In the genomic region with DNA sequence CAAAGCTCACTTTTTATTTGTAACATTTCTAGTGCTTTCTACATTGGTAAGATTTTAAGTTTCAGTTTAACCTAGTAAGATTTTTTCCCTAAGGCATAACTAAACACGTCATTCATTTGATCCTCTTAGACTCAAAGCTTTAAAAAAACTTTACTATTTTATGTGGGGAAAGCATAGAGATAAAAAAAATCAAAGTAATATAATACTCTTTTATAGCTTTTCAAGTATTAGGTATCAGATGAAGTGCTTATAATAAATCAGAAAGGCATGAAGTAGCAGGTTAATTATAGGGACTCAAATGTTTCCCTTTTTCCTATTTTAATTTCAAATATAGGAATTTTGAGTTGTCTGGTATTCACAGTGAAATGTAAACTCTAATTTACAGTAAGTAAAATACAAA, we compare ENCODE assay signal across 19 cellular contexts.
DNase-seq lines count a peak whose midpoint lies in the region; ATAC-seq and FAIRE-seq lines count a peak whose summit lies in the region.
"Had no signal": no experiment of that assay in that cellular context is flagged by ENCODE, and none has a peak within 500 bp of the region (broad histone marks: within the 10 kb centered on the region; RNA-seq: fewer than 3 reads in every experiment).

No MANE protein-coding gene starts in this region.

- peak; percentile 41 for DNase-seq in NCI-H2171 treated with DMSO at 0.1 percent for 48 hours (lab: John Stamatoyannopoulos, UW)
- DNase-seq in NCI-H2171 (lab: John Stamatoyannopoulos, UW) = no peak
- peak; percentile 51 for DNase-seq in NCI-H69 (lab: John Stamatoyannopoulos, UW)
- DNase-seq in small intestine = no peak
- no peak for DNase-seq in GM19238 (ENCODE audit: insufficient read length, low spot score)
- DNase-seq: 8988T; C1 segment of cervical spinal cord; Calu3; CD4-positive, alpha-beta memory T cell; COR-L47; DMS153; DND-41; GDM1; H9 had no signal

- no peak overlapping the region for H3K27ac ChIP-seq in small intestine (ENCODE audit: low read depth in 1 of 2, low read length in 1 of 2)

- no peak for ATAC-seq in HG03354 (IDR thresholded peaks at IDR 0.05; ENCODE audit: poor library complexity, severe bottlenecking, unreplicated experiment)
- ATAC-seq: GM12878, GM23338, HCT116 had no signal

- no peak overlapping the region for H3K4me3 ChIP-seq in small intestine (ENCODE audit: low read depth in 1 of 2, low read length in 2 of 2)
- H3K4me3 ChIP-seq: GM12878, GM23338 had no signal

- H3K36me3 ChIP-seq in small intestine (ENCODE audit: control insufficient read depth in 2 of 2, insufficient read depth in 2 of 2, low read length in 2 of 2) = no peaks in the 10 kb centered on the region

- 79 to 96% (median 80%) methylated on average over 1 of the region's 1 CpG for WGBS in small intestine, 3 donors

- no peaks in the 10 kb centered on the region for H3K9me3 ChIP-seq in small intestine (ENCODE audit: control insufficient read depth, low read depth)

- H3K4me1 ChIP-seq in small intestine (ENCODE audit: control insufficient read depth in 2 of 2, insufficient read depth in 1 of 2, low read depth in 1 of 2, low read length in 1 of 2) = no peaks in the 10 kb centered on the region

- FAIRE-seq in G401.6 (lab: Jason Lieb, UNC) = peak; percentile 88
- peak; percentile 10 for FAIRE-seq in small intestine (lab: Jason Lieb, UNC)
- FAIRE-seq: GM12878 had no signal

- no peaks in the 10 kb centered on the region for H3K27me3 ChIP-seq in small intestine (ENCODE audit: control insufficient read depth in 2 of 2, insufficient read depth in 2 of 2, low read length in 2 of 2)

Comparison
In these comparisons a context has a peak if more than half of its experiments do, and no peak if none do; other contexts are left out.
1. DNase-seq: peak in NCI-H2171 treated with DMSO at 0.1 percent for 48 hours (single experiment) and NCI-H69 (single experiment); none in NCI-H2171 (single experiment), small intestine (single experiment) and GM19238 (single experiment).